ENCODE assay signal across 1 cellular context in genomic region chr11:85823816-85824215, GRCh38.
TF ChIP-seq lines count a peak whose summit lies in the region.

No MANE protein-coding gene starts in this region.

TF ChIP-seq in HepG2, 621 proteins besides CTCF, POLR2A, EP300 and RAD21:
- TF ChIP-seq ZNF33B (CRISPR knock-in tag; IDR thresholded peaks at IDR 0.05): no peak
- no peak for TF ChIP-seq ZC3H13 (CRISPR knock-in tag; IDR thresholded peaks at IDR 0.05)
- TF ChIP-seq, protein P1, sequence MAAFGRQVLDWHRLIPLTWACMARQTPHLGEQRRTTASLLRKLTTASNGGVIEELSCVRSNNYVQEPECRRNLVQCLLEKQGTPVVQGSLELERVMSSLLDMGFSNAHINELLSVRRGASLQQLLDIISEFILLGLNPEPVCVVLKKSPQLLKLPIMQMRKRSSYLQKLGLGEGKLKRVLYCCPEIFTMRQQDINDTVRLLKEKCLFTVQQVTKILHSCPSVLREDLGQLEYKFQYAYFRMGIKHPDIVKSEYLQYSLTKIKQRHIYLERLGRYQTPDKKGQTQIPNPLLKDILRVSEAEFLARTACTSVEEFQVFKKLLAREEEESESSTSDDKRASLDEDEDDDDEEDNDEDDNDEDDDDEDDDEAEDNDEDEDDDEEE (CRISPR knock-in tag; IDR thresholded peaks at IDR 0.05): no peak
- no peak for TF ChIP-seq FOXK2 (IDR thresholded peaks at IDR 0.05)
- TF ChIP-seq NR2F1 (CRISPR knock-in tag; IDR thresholded peaks at IDR 0.05): no peak
- TF ChIP-seq NCOR1 (IDR thresholded peaks at IDR 0.05; ENCODE audit: borderline replicate concordance, low read length): no peak
- no peak for TF ChIP-seq ZNF234 (CRISPR knock-in tag; conservative IDR thresholded peaks at IDR 0.05)
- no peak for TF ChIP-seq NFIC (IDR thresholded peaks at IDR 0.05; ENCODE audit: low read length)
- TF ChIP-seq SIN3A (IDR thresholded peaks at IDR 0.05; ENCODE audit: borderline replicate concordance, low read depth, low read length): no peak
- TF ChIP-seq BCL6 (CRISPR knock-in tag; IDR thresholded peaks at IDR 0.05): no peak
- TF ChIP-seq ZNF678 (CRISPR knock-in tag; IDR thresholded peaks at IDR 0.05): no peak
- no peak for TF ChIP-seq ZNF747 (CRISPR knock-in tag; IDR thresholded peaks at IDR 0.05; ENCODE audit: borderline replicate concordance)
- TF ChIP-seq, protein P2, sequence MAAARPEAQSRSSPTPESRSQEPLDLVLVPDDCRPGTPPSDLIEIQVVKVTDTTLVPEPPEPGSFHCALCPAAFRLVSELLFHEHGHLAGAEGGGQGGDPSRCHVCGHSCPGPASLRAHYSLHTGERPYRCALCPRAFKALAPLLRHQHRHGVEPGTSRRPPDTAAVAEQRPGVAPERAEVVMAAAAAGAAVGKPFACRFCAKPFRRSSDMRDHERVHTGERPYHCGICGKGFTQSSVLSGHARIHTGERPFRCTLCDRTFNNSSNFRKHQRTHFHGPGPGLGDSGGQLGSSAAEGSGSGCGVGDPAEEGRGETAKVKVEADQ (CRISPR knock-in tag; IDR thresholded peaks at IDR 0.05; ENCODE audit: borderline replicate concordance): no peak
TF ChIP-seq in HepG2: peak in this region for 0.
